In genomic region chr4:3354455-3354811, GRCh38 we compare ENCODE assay signal across 1 cellular context.
A peak's percentile ranks its signal among the peaks of the same experiment; 100 is the strongest.
TF ChIP-seq lines count a peak whose summit lies in the region.

No MANE protein-coding gene starts in this region.

TF ChIP-seq in HepG2, 621 proteins besides CTCF, POLR2A, EP300 and RAD21 (continued from another document and continues in another):
- TF ChIP-seq, protein P1, sequence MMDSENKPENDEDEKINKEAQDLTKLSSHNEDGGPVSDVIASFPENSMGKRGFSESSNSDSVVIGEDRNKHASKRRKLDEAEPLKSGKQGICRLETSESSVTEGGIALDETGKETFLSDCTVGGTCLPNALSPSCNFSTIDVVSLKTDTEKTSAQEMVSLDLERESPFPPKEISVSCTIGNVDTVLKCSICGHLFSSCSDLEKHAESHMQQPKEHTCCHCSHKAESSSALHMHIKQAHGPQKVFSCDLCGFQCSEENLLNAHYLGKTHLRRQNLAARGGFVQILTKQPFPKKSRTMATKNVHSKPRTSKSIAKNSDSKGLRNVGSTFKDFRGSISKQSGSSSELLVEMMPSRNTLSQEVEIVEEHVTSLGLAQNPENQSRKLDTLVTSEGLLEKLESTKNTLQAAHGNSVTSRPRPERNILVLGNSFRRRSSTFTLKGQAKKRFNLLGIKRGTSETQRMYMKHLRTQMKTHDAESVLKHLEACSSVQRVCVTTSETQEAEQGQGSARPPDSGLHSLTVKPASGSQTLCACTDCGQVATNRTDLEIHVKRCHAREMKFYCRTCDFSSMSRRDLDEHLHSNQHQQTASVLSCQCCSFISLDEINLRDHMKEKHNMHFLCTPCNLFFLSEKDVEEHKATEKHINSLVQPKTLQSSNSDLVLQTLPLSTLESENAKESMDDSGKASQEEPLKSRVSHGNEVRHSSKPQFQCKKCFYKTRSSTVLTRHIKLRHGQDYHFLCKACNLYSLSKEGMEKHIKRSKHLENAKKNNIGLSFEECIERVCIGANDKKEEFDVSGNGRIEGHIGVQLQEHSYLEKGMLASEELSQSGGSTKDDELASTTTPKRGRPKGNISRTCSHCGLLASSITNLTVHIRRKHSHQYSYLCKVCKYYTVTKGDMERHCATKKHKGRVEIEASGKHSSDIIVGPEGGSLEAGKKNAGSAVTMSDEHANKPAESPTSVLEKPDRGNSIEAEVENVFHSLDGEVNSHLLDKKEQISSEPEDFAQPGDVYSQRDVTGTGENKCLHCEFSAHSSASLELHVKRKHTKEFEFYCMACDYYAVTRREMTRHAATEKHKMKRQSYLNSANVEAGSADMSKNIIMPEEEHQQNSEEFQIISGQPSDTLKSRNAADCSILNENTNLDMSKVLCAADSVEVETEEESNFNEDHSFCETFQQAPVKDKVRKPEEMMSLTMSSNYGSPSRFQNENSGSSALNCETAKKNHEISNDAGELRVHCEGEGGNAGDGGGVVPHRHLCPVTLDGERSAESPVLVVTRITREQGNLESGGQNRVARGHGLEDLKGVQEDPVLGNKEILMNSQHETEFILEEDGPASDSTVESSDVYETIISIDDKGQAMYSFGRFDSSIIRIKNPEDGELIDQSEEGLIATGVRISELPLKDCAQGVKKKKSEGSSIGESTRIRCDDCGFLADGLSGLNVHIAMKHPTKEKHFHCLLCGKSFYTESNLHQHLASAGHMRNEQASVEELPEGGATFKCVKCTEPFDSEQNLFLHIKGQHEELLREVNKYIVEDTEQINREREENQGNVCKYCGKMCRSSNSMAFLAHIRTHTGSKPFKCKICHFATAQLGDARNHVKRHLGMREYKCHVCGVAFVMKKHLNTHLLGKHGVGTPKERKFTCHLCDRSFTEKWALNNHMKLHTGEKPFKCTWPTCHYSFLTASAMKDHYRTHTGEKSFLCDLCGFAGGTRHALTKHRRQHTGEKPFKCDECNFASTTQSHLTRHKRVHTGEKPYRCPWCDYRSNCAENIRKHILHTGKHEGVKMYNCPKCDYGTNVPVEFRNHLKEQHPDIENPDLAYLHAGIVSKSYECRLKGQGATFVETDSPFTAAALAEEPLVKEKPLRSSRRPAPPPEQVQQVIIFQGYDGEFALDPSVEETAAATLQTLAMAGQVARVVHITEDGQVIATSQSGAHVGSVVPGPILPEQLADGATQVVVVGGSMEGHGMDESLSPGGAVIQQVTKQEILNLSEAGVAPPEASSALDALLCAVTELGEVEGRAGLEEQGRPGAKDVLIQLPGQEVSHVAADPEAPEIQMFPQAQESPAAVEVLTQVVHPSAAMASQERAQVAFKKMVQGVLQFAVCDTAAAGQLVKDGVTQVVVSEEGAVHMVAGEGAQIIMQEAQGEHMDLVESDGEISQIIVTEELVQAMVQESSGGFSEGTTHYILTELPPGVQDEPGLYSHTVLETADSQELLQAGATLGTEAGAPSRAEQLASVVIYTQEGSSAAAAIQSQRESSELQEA (CRISPR knock-in tag; IDR thresholded peaks at IDR 0.05; ENCODE audit: not compliant biosample characterization), result no peak
- TF ChIP-seq HDAC2 (CRISPR knock-in tag; IDR thresholded peaks at IDR 0.05) (peak; percentile 98), ZNF883 (CRISPR knock-in tag; IDR thresholded peaks at IDR 0.05; ENCODE audit: not compliant biosample characterization) (no peak), CSRNP2 (CRISPR knock-in tag; conservative IDR thresholded peaks at IDR 0.05; ENCODE audit: low read depth) (no peak), ZNF275 (CRISPR knock-in tag; IDR thresholded peaks at IDR 0.05; ENCODE audit: borderline replicate concordance) (no peak), ZNF75D (CRISPR knock-in tag; IDR thresholded peaks at IDR 0.05; ENCODE audit: borderline replicate concordance) (no peak), PHF21A (CRISPR knock-in tag; IDR thresholded peaks at IDR 0.05) (peak; percentile 94), ETV5 (CRISPR knock-in tag; IDR thresholded peaks at IDR 0.05; ENCODE audit: borderline replicate concordance) (peak; percentile 94), REPIN1 (CRISPR knock-in tag; IDR thresholded peaks at IDR 0.05; ENCODE audit: borderline replicate concordance, low read depth) (peak; percentile 92), NR2C2 (CRISPR knock-in tag; IDR thresholded peaks at IDR 0.05; ENCODE audit: borderline replicate concordance) (peak; percentile 62; the same call in 1 of the 2 replicates), ZNF430 (CRISPR knock-in tag; IDR thresholded peaks at IDR 0.05) (0 out of 2 replicates have a peak, but pooled peaks have one; percentile 53), SPEN (CRISPR knock-in tag; IDR thresholded peaks at IDR 0.05; ENCODE audit: low read depth) (0 out of 2 replicates have a peak, but pooled peaks have one; percentile 15), ZNF557 (CRISPR knock-in tag; IDR thresholded peaks at IDR 0.05) (0 out of 2 replicates have a peak, but pooled peaks have one; percentile 46), DNMT3B (CRISPR knock-in tag; conservative IDR thresholded peaks at IDR 0.05) (no peak), MXD3 (CRISPR knock-in tag; IDR thresholded peaks at IDR 0.05) (no peak), XRCC5 (optimal IDR thresholded peaks at IDR 0.05; ENCODE audit: low read length) (no peak), ZNF333 (CRISPR knock-in tag; IDR thresholded peaks at IDR 0.05; ENCODE audit: borderline replicate concordance) (no peak), HHEX (CRISPR knock-in tag; IDR thresholded peaks at IDR 0.05) (peak; percentile 61; the same call in 1 of the 2 replicates), ZNF713 (CRISPR knock-in tag; IDR thresholded peaks at IDR 0.05) (no peak), ZNF382 (CRISPR knock-in tag; IDR thresholded peaks at IDR 0.05; ENCODE audit: borderline replicate concordance) (no peak), ZNF780A (CRISPR knock-in tag; IDR thresholded peaks at IDR 0.05) (no peak), CEBPZ (IDR thresholded peaks at IDR 0.05; ENCODE audit: low read length) (no peak), PTBP1 (IDR thresholded peaks at IDR 0.05; ENCODE audit: low read depth, low read length, poor library complexity, severe bottlenecking) (no peak), ZNF703 (CRISPR knock-in tag; IDR thresholded peaks at IDR 0.05; ENCODE audit: borderline replicate concordance) (no peak), AGO2 (optimal IDR thresholded peaks at IDR 0.05; ENCODE audit: low read depth, low read length) (no peak), NKX3-1 (CRISPR knock-in tag; IDR thresholded peaks at IDR 0.05) (0 out of 2 replicates have a peak, but pooled peaks have one; percentile 41), ZFAT (CRISPR knock-in tag; conservative IDR thresholded peaks at IDR 0.05) (no peak), SIX4 (CRISPR knock-in tag; IDR thresholded peaks at IDR 0.05) (peak; percentile 73; the same call in 1 of the 2 replicates), CENPX (CRISPR knock-in tag; IDR thresholded peaks at IDR 0.05) (no peak), ARNTL (CRISPR knock-in tag; IDR thresholded peaks at IDR 0.05) (peak; percentile 83), ZBTB7B (CRISPR knock-in tag; IDR thresholded peaks at IDR 0.05) (0 out of 2 replicates have a peak, but pooled peaks have one; percentile 50), ZFP41 (CRISPR knock-in tag; IDR thresholded peaks at IDR 0.05; ENCODE audit: borderline replicate concordance) (no peak), RFX3 (CRISPR knock-in tag; IDR thresholded peaks at IDR 0.05) (no peak), TEF (CRISPR knock-in tag; IDR thresholded peaks at IDR 0.05) (no peak)
- TF ChIP-seq, protein P2, sequence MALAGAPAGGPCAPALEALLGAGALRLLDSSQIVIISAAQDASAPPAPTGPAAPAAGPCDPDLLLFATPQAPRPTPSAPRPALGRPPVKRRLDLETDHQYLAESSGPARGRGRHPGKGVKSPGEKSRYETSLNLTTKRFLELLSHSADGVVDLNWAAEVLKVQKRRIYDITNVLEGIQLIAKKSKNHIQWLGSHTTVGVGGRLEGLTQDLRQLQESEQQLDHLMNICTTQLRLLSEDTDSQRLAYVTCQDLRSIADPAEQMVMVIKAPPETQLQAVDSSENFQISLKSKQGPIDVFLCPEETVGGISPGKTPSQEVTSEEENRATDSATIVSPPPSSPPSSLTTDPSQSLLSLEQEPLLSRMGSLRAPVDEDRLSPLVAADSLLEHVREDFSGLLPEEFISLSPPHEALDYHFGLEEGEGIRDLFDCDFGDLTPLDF (CRISPR knock-in tag; IDR thresholded peaks at IDR 0.05), result no peak
- TF ChIP-seq, protein P3, sequence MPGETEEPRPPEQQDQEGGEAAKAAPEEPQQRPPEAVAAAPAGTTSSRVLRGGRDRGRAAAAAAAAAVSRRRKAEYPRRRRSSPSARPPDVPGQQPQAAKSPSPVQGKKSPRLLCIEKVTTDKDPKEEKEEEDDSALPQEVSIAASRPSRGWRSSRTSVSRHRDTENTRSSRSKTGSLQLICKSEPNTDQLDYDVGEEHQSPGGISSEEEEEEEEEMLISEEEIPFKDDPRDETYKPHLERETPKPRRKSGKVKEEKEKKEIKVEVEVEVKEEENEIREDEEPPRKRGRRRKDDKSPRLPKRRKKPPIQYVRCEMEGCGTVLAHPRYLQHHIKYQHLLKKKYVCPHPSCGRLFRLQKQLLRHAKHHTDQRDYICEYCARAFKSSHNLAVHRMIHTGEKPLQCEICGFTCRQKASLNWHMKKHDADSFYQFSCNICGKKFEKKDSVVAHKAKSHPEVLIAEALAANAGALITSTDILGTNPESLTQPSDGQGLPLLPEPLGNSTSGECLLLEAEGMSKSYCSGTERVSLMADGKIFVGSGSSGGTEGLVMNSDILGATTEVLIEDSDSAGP (CRISPR knock-in tag; IDR thresholded peaks at IDR 0.05; ENCODE audit: borderline replicate concordance), result no peak
- TF ChIP-seq, protein P4, sequence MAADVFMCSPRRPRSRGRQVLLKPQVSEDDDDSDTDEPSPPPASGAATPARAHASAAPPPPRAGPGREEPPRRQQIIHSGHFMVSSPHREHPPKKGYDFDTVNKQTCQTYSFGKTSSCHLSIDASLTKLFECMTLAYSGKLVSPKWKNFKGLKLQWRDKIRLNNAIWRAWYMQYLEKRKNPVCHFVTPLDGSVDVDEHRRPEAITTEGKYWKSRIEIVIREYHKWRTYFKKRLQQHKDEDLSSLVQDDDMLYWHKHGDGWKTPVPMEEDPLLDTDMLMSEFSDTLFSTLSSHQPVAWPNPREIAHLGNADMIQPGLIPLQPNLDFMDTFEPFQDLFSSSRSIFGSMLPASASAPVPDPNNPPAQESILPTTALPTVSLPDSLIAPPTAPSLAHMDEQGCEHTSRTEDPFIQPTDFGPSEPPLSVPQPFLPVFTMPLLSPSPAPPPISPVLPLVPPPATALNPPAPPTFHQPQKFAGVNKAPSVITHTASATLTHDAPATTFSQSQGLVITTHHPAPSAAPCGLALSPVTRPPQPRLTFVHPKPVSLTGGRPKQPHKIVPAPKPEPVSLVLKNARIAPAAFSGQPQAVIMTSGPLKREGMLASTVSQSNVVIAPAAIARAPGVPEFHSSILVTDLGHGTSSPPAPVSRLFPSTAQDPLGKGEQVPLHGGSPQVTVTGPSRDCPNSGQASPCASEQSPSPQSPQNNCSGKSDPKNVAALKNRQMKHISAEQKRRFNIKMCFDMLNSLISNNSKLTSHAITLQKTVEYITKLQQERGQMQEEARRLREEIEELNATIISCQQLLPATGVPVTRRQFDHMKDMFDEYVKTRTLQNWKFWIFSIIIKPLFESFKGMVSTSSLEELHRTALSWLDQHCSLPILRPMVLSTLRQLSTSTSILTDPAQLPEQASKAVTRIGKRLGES (CRISPR knock-in tag; IDR thresholded peaks at IDR 0.05; ENCODE audit: borderline replicate concordance), result no peak
- TF ChIP-seq, protein P5, sequence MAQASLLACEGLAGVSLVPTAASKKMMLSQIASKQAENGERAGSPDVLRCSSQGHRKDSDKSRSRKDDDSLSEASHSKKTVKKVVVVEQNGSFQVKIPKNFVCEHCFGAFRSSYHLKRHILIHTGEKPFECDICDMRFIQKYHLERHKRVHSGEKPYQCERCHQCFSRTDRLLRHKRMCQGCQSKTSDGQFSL (CRISPR knock-in tag; IDR thresholded peaks at IDR 0.05), result no peak
